In the genomic region with DNA sequence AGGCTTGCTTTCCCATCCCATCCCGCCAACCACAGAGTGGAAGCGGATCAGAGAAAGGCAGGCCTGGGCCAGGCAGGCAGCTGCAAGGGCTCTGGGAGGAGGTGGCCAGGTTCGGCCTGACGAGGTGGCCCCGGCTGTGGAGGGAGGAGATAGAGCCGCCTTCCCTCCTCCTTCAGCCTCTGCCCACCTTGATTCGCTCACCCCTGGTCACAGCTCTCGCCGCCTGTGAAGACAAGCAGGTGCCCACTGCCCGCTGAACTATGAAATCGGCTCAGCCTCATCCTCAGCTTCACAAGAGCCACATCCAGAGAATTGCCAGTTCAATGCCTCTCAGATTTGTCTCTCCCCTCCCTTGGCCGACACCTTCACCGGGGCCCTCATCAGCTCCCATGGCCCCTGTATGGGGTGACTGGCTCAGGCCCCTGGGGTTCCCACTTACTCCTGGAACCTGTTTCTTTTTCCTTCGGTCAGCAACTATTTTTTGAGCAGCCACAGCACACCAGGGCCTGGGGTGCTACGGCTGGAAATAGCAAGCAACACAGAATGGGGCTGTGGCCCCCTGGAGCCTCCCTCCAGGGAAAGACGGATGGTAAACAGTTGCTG, we compare ENCODE assay signal across 21 cellular contexts.
"Had no signal": no experiment of that assay in that cellular context is flagged by ENCODE, and none has a peak within 500 bp of the region (broad histone marks: within the 10 kb centered on the region; RNA-seq: fewer than 3 reads in every experiment).

No MANE protein-coding gene starts in this region.

- H3K4me3 Mint-ChIP-seq: activated CD4-positive, alpha-beta T cell treated with anti-CD3 and anti-CD28 coated beads, Interleukin-2, amount 10 ng/mL, durations not matched to agents 7 days and 5 days; activated CD8-positive, alpha-beta T cell treated with anti-CD3 and anti-CD28 coated beads, Interleukin-2, amount 10 ng/mL, durations not matched to agents 7 days and 5 days; activated naive CD4-positive, alpha-beta T cell treated with anti-CD3 and anti-CD28 coated beads, Interleukin-2, amount 50 U/mL, for 24 hours; central memory CD8-positive, alpha-beta T cell; immature natural killer cell; natural killer cell treated with Interleukin-12 subunit alpha and Interleukin-12 subunit beta and Interleukin-15 and Interleukin-18, amount 100 ng/mL, for 72 hours; stimulated activated naive CD8-positive, alpha-beta T cell treated with anti-CD3 and anti-CD28 coated beads, Interleukin-15, amount 100 ng/mL, for 72 hours had no signal

- H3K27me3 Mint-ChIP-seq: activated naive CD4-positive, alpha-beta T cell treated with anti-CD3 and anti-CD28 coated beads, Interleukin-2, amount 50 U/mL, for 24 hours had no signal

- DNase-seq: activated CD4-positive, alpha-beta T cell treated with anti-CD3 and anti-CD28 coated beads, Interleukin-2, amount 10 ng/mL, durations not matched to agents 7 days and 5 days; activated CD4-positive, CD25-positive, alpha-beta regulatory T cell; activated CD8-positive, alpha-beta T cell treated with anti-CD3 and anti-CD28 coated beads, Interleukin-2, amount 10 ng/mL, durations not matched to agents 7 days and 5 days; activated gamma-delta T cell; cortex of kidney; effector CD8-positive, alpha-beta T cell; heart right ventricle; immature natural killer cell; stimulated activated CD4-positive, alpha-beta T cell treated with anti-CD3 and anti-CD28 coated beads, Interleukin-2, amount 100 ng/mL, for 24 hours; stimulated activated naive CD8-positive, alpha-beta T cell treated with anti-CD3 and anti-CD28 coated beads, Interleukin-15, amount 100 ng/mL, for 72 hours; T1000; transverse colon had no signal

- H3K4me3 ChIP-seq: ascending aorta, esophagus muscularis mucosa, heart right ventricle, prostate gland, right atrium auricular region, suprapubic skin, transverse colon, vagina had no signal

- H3K27me3 ChIP-seq: ascending aorta, esophagus muscularis mucosa, right atrium auricular region, transverse colon, vagina had no signal

- H3K27ac Mint-ChIP-seq: activated CD4-positive, alpha-beta T cell treated with anti-CD3 and anti-CD28 coated beads, Interleukin-2, amount 10 ng/mL, durations not matched to agents 7 days and 5 days; activated CD8-positive, alpha-beta T cell treated with anti-CD3 and anti-CD28 coated beads, Interleukin-2, amount 10 ng/mL, durations not matched to agents 7 days and 5 days; activated naive CD4-positive, alpha-beta T cell treated with anti-CD3 and anti-CD28 coated beads, Interleukin-2, amount 50 U/mL, for 24 hours; natural killer cell treated with Interleukin-12 subunit alpha and Interleukin-12 subunit beta and Interleukin-15 and Interleukin-18, amount 100 ng/mL, for 72 hours; stimulated activated naive CD8-positive, alpha-beta T cell treated with anti-CD3 and anti-CD28 coated beads, Interleukin-15, amount 100 ng/mL, for 72 hours had no signal

- H3K36me3 ChIP-seq: ascending aorta, esophagus muscularis mucosa, heart right ventricle, prostate gland, right atrium auricular region, suprapubic skin, transverse colon, vagina had no signal

- H3K9me3 ChIP-seq: ascending aorta, esophagus muscularis mucosa, heart right ventricle, prostate gland, right atrium auricular region, suprapubic skin, transverse colon, vagina had no signal

- H3K36me3 Mint-ChIP-seq: activated naive CD4-positive, alpha-beta T cell treated with anti-CD3 and anti-CD28 coated beads, Interleukin-2, amount 50 U/mL, for 24 hours; immature natural killer cell; natural killer cell treated with Interleukin-12 subunit alpha and Interleukin-12 subunit beta and Interleukin-15 and Interleukin-18, amount 100 ng/mL, for 72 hours had no signal

- H3K27ac ChIP-seq: ascending aorta, heart right ventricle, prostate gland, right atrium auricular region, suprapubic skin, transverse colon, vagina had no signal

- H3K4me1 Mint-ChIP-seq: activated naive CD4-positive, alpha-beta T cell treated with anti-CD3 and anti-CD28 coated beads, Interleukin-2, amount 50 U/mL, for 24 hours; central memory CD8-positive, alpha-beta T cell; immature natural killer cell had no signal

- H3K9me3 Mint-ChIP-seq: activated CD4-positive, alpha-beta T cell treated with anti-CD3 and anti-CD28 coated beads, Interleukin-2, amount 10 ng/mL, durations not matched to agents 7 days and 5 days; activated naive CD4-positive, alpha-beta T cell treated with anti-CD3 and anti-CD28 coated beads, Interleukin-2, amount 50 U/mL, for 24 hours; central memory CD8-positive, alpha-beta T cell; immature natural killer cell; natural killer cell treated with Interleukin-12 subunit alpha and Interleukin-12 subunit beta and Interleukin-15 and Interleukin-18, amount 100 ng/mL, for 72 hours; stimulated activated naive CD8-positive, alpha-beta T cell treated with anti-CD3 and anti-CD28 coated beads, Interleukin-15, amount 100 ng/mL, for 72 hours had no signal

- ATAC-seq: activated CD8-positive, alpha-beta T cell treated with anti-CD3 and anti-CD28 coated beads, Interleukin-2, amount 10 ng/mL, durations not matched to agents 7 days and 5 days; heart right ventricle; natural killer cell treated with Interleukin-12 subunit alpha and Interleukin-12 subunit beta and Interleukin-15 and Interleukin-18, amount 100 ng/mL, for 72 hours had no signal
